ENCODE assay signal across 32 cellular contexts in the genomic region with DNA sequence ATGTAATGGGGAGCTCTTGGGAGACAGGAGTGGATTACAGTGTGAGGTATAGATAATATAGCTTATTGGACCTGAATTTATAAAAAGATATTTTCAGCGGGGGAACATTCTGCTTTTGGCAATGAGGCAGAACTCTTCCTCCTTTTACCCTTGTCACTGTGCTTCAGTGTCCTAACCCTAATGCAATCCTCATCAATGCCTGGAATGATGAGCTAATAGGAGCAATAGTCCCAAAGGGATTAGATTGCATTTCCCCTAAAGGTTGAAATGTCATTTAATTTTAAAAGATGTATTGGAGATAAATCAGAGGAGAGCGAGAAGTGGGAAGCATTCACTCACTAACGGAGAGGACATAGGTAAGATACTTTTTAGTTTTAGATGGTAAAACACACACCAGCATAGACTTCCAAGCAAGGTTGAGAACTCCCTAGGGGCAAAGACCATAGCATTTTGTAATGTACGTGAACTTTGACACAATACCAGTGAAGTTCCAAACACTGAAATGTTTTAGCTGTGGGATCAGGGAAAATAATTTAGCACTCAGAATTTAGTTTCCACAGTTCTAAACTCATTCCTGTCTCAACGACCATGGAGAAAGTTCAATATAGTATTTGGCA.
"Had no signal": no experiment of that assay in that cellular context is flagged by ENCODE, and none has a peak within 500 bp of the region (broad histone marks: within the 10 kb centered on the region; RNA-seq: fewer than 3 reads in every experiment).

No MANE protein-coding gene starts in this region.

- H3K36me3 ChIP-seq: adrenal gland, ascending aorta, cardiac muscle cell had no signal

- H3K27ac ChIP-seq: adrenal gland, ascending aorta, cardiac muscle cell, VCaP had no signal

- H3K27me3 ChIP-seq: adrenal gland, ascending aorta, cardiac muscle cell had no signal

- H3K9me3 ChIP-seq: adrenal gland, ascending aorta had no signal

- DNase-seq: activated B cell treated with CpG ODN at 0.5 μM for 24 hours; activated CD4-positive, alpha-beta memory T cell treated with anti-CD3 and anti-CD28 coated beads for 36 hours; activated CD4-positive, alpha-beta T cell treated with anti-CD3 and anti-CD28 coated beads for 4 hours; activated CD4-positive, alpha-beta T cell treated with anti-CD3 and anti-CD28 coated beads, Interleukin-2, amount 10 ng/mL, durations not matched to agents 24 days and 14 days; activated CD4-positive, alpha-beta T cell treated with anti-CD3 and anti-CD28 coated beads, Interleukin-2, amount 50 U/mL, for 1 hour; activated CD4-positive, alpha-beta T cell treated with anti-CD3 and anti-CD28 coated beads, Interleukin-2, amount 50 U/mL, for 4 hours; activated CD4-positive, CD25-positive, alpha-beta regulatory T cell treated with anti-CD3 and anti-CD28 coated beads, Interleukin-2, amount 50 U/mL, for 72 hours; activated CD8-positive, alpha-beta memory T cell treated with anti-CD3 and anti-CD28 coated beads, Interleukin-2, amount 50 U/mL, for 4 hours; activated CD8-positive, alpha-beta T cell treated with anti-CD3 and anti-CD28 coated beads for 36 hours; activated effector memory CD4-positive, alpha-beta T cell treated with anti-CD3 and anti-CD28 coated beads, Interleukin-2, amount 50 U/mL, for 16 hours; activated gamma-delta T cell treated with Interleukin-2 at 50 U/mL for 16 hours; activated naive CD4-positive, alpha-beta T cell; activated naive CD4-positive, alpha-beta T cell treated with anti-CD3 and anti-CD28 coated beads for 36 hours; activated naive CD4-positive, alpha-beta T cell treated with anti-CD3 and anti-CD28 coated beads, Interleukin-2, amount 50 U/mL, for 16 hours; activated naive CD8-positive, alpha-beta T cell treated with anti-CD3 and anti-CD28 coated beads for 36 hours; activated T-cell treated with anti-CD3 and anti-CD28 coated beads for 4 hours; activated T-cell treated with anti-CD3 and anti-CD28 coated beads, Interleukin-2, amount 50 U/mL, for 1 hour; activated T-cell treated with anti-CD3 and anti-CD28 coated beads, Interleukin-2, amount 50 U/mL, for 4 hours; activated T-cell treated with anti-CD3 and anti-CD28 coated beads, Interleukin-2, amount 50 U/mL, for 72 hours; adrenal gland; amniotic stem cell; anterior cingulate cortex; caudate nucleus; cerebellar nuclear complex; T-helper 1 cell; T-helper 2 cell; T-helper 9 cell had no signal

- ATAC-seq: activated CD8-positive, alpha-beta T cell treated with anti-CD3 and anti-CD28 coated beads for 36 hours; activated naive CD4-positive, alpha-beta T cell treated with anti-CD3 and anti-CD28 coated beads, Interleukin-2, amount 50 U/mL, for 72 hours; activated T-cell treated with anti-CD3 and anti-CD28 coated beads, Interleukin-2, amount 50 U/mL, for 4 hours; activated T-cell treated with anti-CD3 and anti-CD28 coated beads, Interleukin-2, amount 50 U/mL, for 72 hours; activated T-helper 17 cell treated with anti-CD3 and anti-CD28 coated beads, Interleukin-2, amount 50 U/mL, for 72 hours had no signal

- H3K4me1 ChIP-seq: adrenal gland, ascending aorta had no signal

- H3K4me3 ChIP-seq: adrenal gland, ascending aorta, cardiac muscle cell had no signal
